ENCODE assay signal across 1 cellular context in the genomic region with DNA sequence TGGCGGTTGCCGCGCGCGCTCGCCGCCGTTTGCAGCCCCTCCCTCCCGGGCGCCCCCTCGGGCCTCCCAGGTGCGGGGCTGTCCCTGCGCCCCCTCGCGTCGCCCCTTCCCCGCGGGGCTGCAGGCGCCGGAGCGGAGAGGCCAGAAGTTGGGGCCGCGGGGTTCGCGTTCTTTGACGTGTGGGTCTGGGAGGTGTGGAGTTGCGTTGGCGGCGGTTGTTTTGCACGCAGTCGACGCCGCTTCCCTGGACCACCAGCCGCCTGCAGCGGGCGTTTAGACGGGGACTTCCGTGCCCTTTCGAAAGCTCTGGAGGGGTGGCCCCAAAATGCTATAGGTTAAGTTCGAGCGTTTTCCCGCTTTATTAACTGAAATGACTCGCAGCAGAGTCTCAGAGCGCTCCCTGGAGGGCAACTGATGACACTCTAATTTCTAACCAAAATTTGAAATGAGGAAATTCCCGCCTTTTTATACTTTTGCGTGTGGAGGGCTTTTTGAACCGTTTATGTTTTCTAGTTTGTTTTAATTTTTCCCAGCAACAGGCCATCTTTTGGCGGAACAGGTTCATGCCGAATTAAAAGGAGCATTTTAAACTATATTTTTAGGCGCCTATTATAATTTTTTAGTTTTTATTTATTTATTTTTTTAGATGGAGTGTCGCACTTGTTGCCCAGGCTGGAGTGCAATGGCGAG.
A peak's percentile ranks its signal among the peaks of the same experiment; 100 is the strongest.
TF ChIP-seq lines count a peak whose summit lies in the region.

No MANE protein-coding gene starts in this region.

TF ChIP-seq in K562, 482 proteins besides CTCF, POLR2A, EP300 and RAD21 (continued from another document and continues in another):
- TF ChIP-seq, protein P1, sequence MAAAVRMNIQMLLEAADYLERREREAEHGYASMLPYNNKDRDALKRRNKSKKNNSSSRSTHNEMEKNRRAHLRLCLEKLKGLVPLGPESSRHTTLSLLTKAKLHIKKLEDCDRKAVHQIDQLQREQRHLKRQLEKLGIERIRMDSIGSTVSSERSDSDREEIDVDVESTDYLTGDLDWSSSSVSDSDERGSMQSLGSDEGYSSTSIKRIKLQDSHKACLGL (CRISPR knock-in tag; IDR thresholded peaks at IDR 0.05; ENCODE audit: borderline replicate concordance, poor library complexity, severe bottlenecking): no peak
- TF ChIP-seq KAT2B (IDR thresholded peaks at IDR 0.05; ENCODE audit: low read depth, low read length): no peak
- no peak for TF ChIP-seq HNRNPK (IDR thresholded peaks at IDR 0.05; ENCODE audit: low read depth, low read length, poor library complexity, severe bottlenecking)
- TF ChIP-seq ZBED1 (IDR thresholded peaks at IDR 0.05): no peak
- TF ChIP-seq, protein P2, sequence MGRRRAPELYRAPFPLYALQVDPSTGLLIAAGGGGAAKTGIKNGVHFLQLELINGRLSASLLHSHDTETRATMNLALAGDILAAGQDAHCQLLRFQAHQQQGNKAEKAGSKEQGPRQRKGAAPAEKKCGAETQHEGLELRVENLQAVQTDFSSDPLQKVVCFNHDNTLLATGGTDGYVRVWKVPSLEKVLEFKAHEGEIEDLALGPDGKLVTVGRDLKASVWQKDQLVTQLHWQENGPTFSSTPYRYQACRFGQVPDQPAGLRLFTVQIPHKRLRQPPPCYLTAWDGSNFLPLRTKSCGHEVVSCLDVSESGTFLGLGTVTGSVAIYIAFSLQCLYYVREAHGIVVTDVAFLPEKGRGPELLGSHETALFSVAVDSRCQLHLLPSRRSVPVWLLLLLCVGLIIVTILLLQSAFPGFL (CRISPR knock-in tag; IDR thresholded peaks at IDR 0.05): 0 out of 2 replicates have a peak, but pooled peaks have one; percentile 65
- no peak for TF ChIP-seq FUS (optimal IDR thresholded peaks at IDR 0.05; ENCODE audit: low read depth, low read length)
- no peak for TF ChIP-seq ZNF184 (CRISPR knock-in tag; IDR thresholded peaks at IDR 0.05)
- 0 out of 2 replicates have a peak, but pooled peaks have one; percentile 5 for TF ChIP-seq SRSF1 (IDR thresholded peaks at IDR 0.05; ENCODE audit: low read depth, low read length)
- TF ChIP-seq ZBTB2 (IDR thresholded peaks at IDR 0.05): no peak
- no peak for TF ChIP-seq BRCA1 (IDR thresholded peaks at IDR 0.05)
- no peak for TF ChIP-seq BRCA1 (CRISPR knock-in tag; IDR thresholded peaks at IDR 0.05)
- TF ChIP-seq POU5F1 (IDR thresholded peaks at IDR 0.05; ENCODE audit: borderline replicate concordance, low read depth, low read length, partially characterized antibody): peak; percentile 15
- TF ChIP-seq ZNF134 (CRISPR knock-in tag; conservative IDR thresholded peaks at IDR 0.05): no peak
- peak; percentile 43; the same call in 1 of the 2 replicates for TF ChIP-seq LEF1 (IDR thresholded peaks at IDR 0.05)
- TF ChIP-seq REST (CRISPR knock-in tag; IDR thresholded peaks at IDR 0.05; ENCODE audit: low read depth): no peak
- 0 out of 2 replicates have a peak, but pooled peaks have one; percentile 75 for TF ChIP-seq SREBF2 (CRISPR knock-in tag; IDR thresholded peaks at IDR 0.05)
- TF ChIP-seq, protein P3, sequence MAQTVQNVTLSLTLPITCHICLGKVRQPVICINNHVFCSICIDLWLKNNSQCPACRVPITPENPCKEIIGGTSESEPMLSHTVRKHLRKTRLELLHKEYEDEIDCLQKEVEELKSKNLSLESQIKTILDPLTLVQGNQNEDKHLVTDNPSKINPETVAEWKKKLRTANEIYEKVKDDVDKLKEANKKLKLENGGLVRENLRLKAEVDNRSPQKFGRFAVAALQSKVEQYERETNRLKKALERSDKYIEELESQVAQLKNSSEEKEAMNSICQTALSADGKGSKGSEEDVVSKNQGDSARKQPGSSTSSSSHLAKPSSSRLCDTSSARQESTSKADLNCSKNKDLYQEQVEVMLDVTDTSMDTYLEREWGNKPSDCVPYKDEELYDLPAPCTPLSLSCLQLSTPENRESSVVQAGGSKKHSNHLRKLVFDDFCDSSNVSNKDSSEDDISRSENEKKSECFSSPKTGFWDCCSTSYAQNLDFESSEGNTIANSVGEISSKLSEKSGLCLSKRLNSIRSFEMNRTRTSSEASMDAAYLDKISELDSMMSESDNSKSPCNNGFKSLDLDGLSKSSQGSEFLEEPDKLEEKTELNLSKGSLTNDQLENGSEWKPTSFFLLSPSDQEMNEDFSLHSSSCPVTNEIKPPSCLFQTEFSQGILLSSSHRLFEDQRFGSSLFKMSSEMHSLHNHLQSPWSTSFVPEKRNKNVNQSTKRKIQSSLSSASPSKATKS (CRISPR knock-in tag; IDR thresholded peaks at IDR 0.05): no peak
- peak; percentile 67 for TF ChIP-seq RBM22 (IDR thresholded peaks at IDR 0.05; ENCODE audit: low read depth, low read length, poor library complexity, severe bottlenecking)
- no peak for TF ChIP-seq GATA2 (CRISPR knock-in tag; IDR thresholded peaks at IDR 0.05)
- peak; percentile 57 for TF ChIP-seq CEBPB (tag; IDR thresholded peaks at IDR 0.05)
- no peak for TF ChIP-seq MEIS2 (IDR thresholded peaks at IDR 0.05; ENCODE audit: partially characterized antibody)
- TF ChIP-seq THRAP3 (IDR thresholded peaks at IDR 0.05; ENCODE audit: borderline replicate concordance): no peak
- TF ChIP-seq DNMT1 (IDR thresholded peaks at IDR 0.05): no peak
- TF ChIP-seq MTA2 (IDR thresholded peaks at IDR 0.05; ENCODE audit: low read depth): no peak
- peak; percentile 40; the same call in 1 of the 2 replicates for TF ChIP-seq NFE2 (IDR thresholded peaks at IDR 0.05; ENCODE audit: low read depth)
- TF ChIP-seq SOX6 (IDR thresholded peaks at IDR 0.05): peak; percentile 39; the same call in 1 of the 2 replicates
- no peak for TF ChIP-seq ZBTB5 (IDR thresholded peaks at IDR 0.05)
- TF ChIP-seq TARDBP (IDR thresholded peaks at IDR 0.05): no peak
- peak; percentile 47 for TF ChIP-seq TEAD4 (IDR thresholded peaks at IDR 0.05; ENCODE audit: low read length)
- peak; percentile 79; the same call in 1 of the 2 replicates for TF ChIP-seq TEAD4 (CRISPR knock-in tag; IDR thresholded peaks at IDR 0.05; ENCODE audit: borderline replicate concordance)
- no peak for TF ChIP-seq KLF10 (CRISPR knock-in tag; IDR thresholded peaks at IDR 0.05)
- TF ChIP-seq STAT5B (CRISPR knock-in tag; IDR thresholded peaks at IDR 0.05): no peak
- no peak for TF ChIP-seq MCM2 (IDR thresholded peaks at IDR 0.05; ENCODE audit: low read depth)
- TF ChIP-seq PRPF4 (IDR thresholded peaks at IDR 0.05; ENCODE audit: insufficient read depth, low read depth, low read length, poor library complexity, severe bottlenecking): peak; percentile 36
- TF ChIP-seq DACH1 (IDR thresholded peaks at IDR 0.05; ENCODE audit: partially characterized antibody): no peak
- no peak for TF ChIP-seq NFIX (CRISPR knock-in tag; IDR thresholded peaks at IDR 0.05; ENCODE audit: low read depth)
- peak; percentile 85 for TF ChIP-seq CXXC5 (CRISPR knock-in tag; IDR thresholded peaks at IDR 0.05)
- TF ChIP-seq TCF7L2 (IDR thresholded peaks at IDR 0.05; ENCODE audit: low read depth, low read length): no peak
- no peak for TF ChIP-seq SIX5 (IDR thresholded peaks at IDR 0.05; ENCODE audit: borderline replicate concordance in 1 of 2, insufficient read depth in 1 of 2, low read depth in 1 of 2, low read length in 2 of 2)
- TF ChIP-seq RCOR1 (IDR thresholded peaks at IDR 0.05; ENCODE audit: borderline replicate concordance in 1 of 2, low read depth in 2 of 2, low read length in 2 of 2): no peak
- no peak for TF ChIP-seq NELFE (IDR thresholded peaks at IDR 0.05; ENCODE audit: insufficient read depth, insufficient read length)
- TF ChIP-seq ZNF212 (CRISPR knock-in tag; IDR thresholded peaks at IDR 0.05): no peak
- no peak for TF ChIP-seq POLR3A (IDR thresholded peaks at IDR 0.05; ENCODE audit: borderline replicate concordance, extremely low read depth, insufficient read depth, insufficient read length)
- no peak for TF ChIP-seq CHD1 (IDR thresholded peaks at IDR 0.05; ENCODE audit: low read length)
- TF ChIP-seq NBN (IDR thresholded peaks at IDR 0.05; ENCODE audit: low read depth): peak; percentile 80
- TF ChIP-seq GATAD2A (IDR thresholded peaks at IDR 0.05): no peak
- peak; percentile 78 for TF ChIP-seq ZNF431 (CRISPR knock-in tag; IDR thresholded peaks at IDR 0.05)
- TF ChIP-seq ILK (tag; IDR thresholded peaks at IDR 0.05; ENCODE audit: borderline replicate concordance, low read depth): no peak
- no peak for TF ChIP-seq KHSRP (IDR thresholded peaks at IDR 0.05)
- TF ChIP-seq SMAD1 (IDR thresholded peaks at IDR 0.05; ENCODE audit: low read depth, low read length, partially characterized antibody): no peak
- no peak for TF ChIP-seq ZC3H4 (CRISPR knock-in tag; IDR thresholded peaks at IDR 0.05; ENCODE audit: borderline replicate concordance)
- TF ChIP-seq, protein P4, sequence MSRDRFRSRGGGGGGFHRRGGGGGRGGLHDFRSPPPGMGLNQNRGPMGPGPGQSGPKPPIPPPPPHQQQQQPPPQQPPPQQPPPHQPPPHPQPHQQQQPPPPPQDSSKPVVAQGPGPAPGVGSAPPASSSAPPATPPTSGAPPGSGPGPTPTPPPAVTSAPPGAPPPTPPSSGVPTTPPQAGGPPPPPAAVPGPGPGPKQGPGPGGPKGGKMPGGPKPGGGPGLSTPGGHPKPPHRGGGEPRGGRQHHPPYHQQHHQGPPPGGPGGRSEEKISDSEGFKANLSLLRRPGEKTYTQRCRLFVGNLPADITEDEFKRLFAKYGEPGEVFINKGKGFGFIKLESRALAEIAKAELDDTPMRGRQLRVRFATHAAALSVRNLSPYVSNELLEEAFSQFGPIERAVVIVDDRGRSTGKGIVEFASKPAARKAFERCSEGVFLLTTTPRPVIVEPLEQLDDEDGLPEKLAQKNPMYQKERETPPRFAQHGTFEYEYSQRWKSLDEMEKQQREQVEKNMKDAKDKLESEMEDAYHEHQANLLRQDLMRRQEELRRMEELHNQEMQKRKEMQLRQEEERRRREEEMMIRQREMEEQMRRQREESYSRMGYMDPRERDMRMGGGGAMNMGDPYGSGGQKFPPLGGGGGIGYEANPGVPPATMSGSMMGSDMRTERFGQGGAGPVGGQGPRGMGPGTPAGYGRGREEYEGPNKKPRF (IDR thresholded peaks at IDR 0.05; ENCODE audit: low read depth, low read length): no peak
- TF ChIP-seq HCFC1 (IDR thresholded peaks at IDR 0.05; ENCODE audit: low read depth, low read length): no peak
- no peak for TF ChIP-seq SMARCB1 (IDR thresholded peaks at IDR 0.05; ENCODE audit: insufficient read length, low read depth)
- TF ChIP-seq MCM3 (IDR thresholded peaks at IDR 0.05): no peak
- no peak for TF ChIP-seq EZH2 (IDR thresholded peaks at IDR 0.05; ENCODE audit: borderline replicate concordance, low read depth, low read length)
- TF ChIP-seq SMAD3 (CRISPR knock-in tag; conservative IDR thresholded peaks at IDR 0.05): no peak
- TF ChIP-seq MCM5 (IDR thresholded peaks at IDR 0.05; ENCODE audit: low read depth): no peak
